In genomic region chr18:11947214-11948119, GRCh38 we compare ENCODE assay signal across 8 cellular contexts. TPM values are rescaled to one million over a fixed set of nuclear protein-coding genes. Genes with fewer than 3 reads are reported as not detected.
DNase-seq lines count a peak whose midpoint lies in the region; ATAC-seq, FAIRE-seq and TF ChIP-seq lines count a peak whose summit lies in the region.

No MANE protein-coding gene starts in this region.

- peak overlapping the region; percentile 79 for H3K9ac ChIP-seq in astrocyte (ENCODE audit: low read length)

- TF ChIP-seq CTCF in C4-2B (conservative IDR thresholded peaks at IDR 0.05) (no peak), astrocyte (IDR thresholded peaks at IDR 0.05; ENCODE audit: insufficient read depth, low read depth, low read length) (no peak), hepatocyte (IDR thresholded peaks at IDR 0.05; ENCODE audit: poor library complexity) (no peak)

- H3K4me3 ChIP-seq in astrocyte (ENCODE audit: insufficient read depth, low read depth, low read length) (peak overlapping the region; percentile 45), hepatocyte (no peak overlapping the region)

- WGBS in hepatocyte (ENCODE audit: low lambda C conversion rate, missing lambda C conversion rate): 20% methylated on average over 40 of the region's 52 CpGs

- peaks cover 3% of the 10 kb centered on the region for H3K9me3 Mint-ChIP-seq in astrocyte (ENCODE audit: unreplicated experiment)

- H3K36me3 ChIP-seq in astrocyte (ENCODE audit: insufficient read depth, low read length): no peaks in the 10 kb centered on the region
- H3K36me3 ChIP-seq in hepatocyte (replicated peaks; ENCODE audit: insufficient read depth, low read depth): no peaks in the 10 kb centered on the region

- ATAC-seq in GM19455 (IDR thresholded peaks at IDR 0.05; ENCODE audit: unreplicated experiment): peak; percentile 82

- peaks cover 25% of the 10 kb centered on the region for H3K4me1 Mint-ChIP-seq in astrocyte (ENCODE audit: low read depth, unreplicated experiment)

- H3K79me2 ChIP-seq in astrocyte (ENCODE audit: insufficient read depth, low read length) (no peaks in the 10 kb centered on the region), hepatocyte (no peaks in the 10 kb centered on the region)

- H3K4me1 ChIP-seq in astrocyte (ENCODE audit: insufficient read depth, low read length) (peaks cover 22% of the 10 kb centered on the region), hepatocyte (ENCODE audit: insufficient read depth) (peaks cover 34% of the 10 kb centered on the region)

- H3K27ac ChIP-seq in C4-2B (peak overlapping the region; percentile 71), astrocyte (ENCODE audit: low read depth, low read length) (peak overlapping the region; percentile 72), hepatocyte (peak overlapping the region; percentile 94)

- peak overlapping the region; percentile 70 for H3K4me3 Mint-ChIP-seq in astrocyte (ENCODE audit: unreplicated experiment)

- H3K27me3 Mint-ChIP-seq in astrocyte (ENCODE audit: low read depth, unreplicated experiment): no peaks in the 10 kb centered on the region

- H4K20me1 ChIP-seq in astrocyte (ENCODE audit: insufficient read depth, low read length): no peaks in the 10 kb centered on the region
- no peaks in the 10 kb centered on the region for H4K20me1 ChIP-seq in hepatocyte (ENCODE audit: insufficient read depth, poor library complexity, severe bottlenecking)

- H3K36me3 Mint-ChIP-seq in astrocyte (ENCODE audit: low read depth, unreplicated experiment): peaks cover 2% of the 10 kb centered on the region

- H3K27ac Mint-ChIP-seq in astrocyte (ENCODE audit: unreplicated experiment): peak overlapping the region; percentile 91

- peak overlapping the region; percentile 85 for H2AFZ ChIP-seq in astrocyte (ENCODE audit: low read depth, low read length)
- peak overlapping the region; percentile 79 for H2AFZ ChIP-seq in hepatocyte

- H3K9me3 ChIP-seq in astrocyte (ENCODE audit: insufficient read depth, low read depth, low read length) (no peaks in the 10 kb centered on the region), hepatocyte (ENCODE audit: low read depth) (no peaks in the 10 kb centered on the region)

- H3K9me2 ChIP-seq in hepatocyte (replicated peaks; ENCODE audit: insufficient read depth): no peaks in the 10 kb centered on the region

- FAIRE-seq in astrocyte (lab: Jason Lieb, UNC): no peak

- peak; percentile 86 for DNase-seq in HK-2 (ENCODE audit: unreplicated experiment)
- peak; percentile 18 for DNase-seq in T-helper 22 cell (ENCODE audit: low read depth)
- peak; percentile 98 for DNase-seq in astrocyte (ENCODE audit: low read depth)
- peak; percentile 95 for DNase-seq in hepatocyte (ENCODE audit: low spot score)
- DNase-seq in renal cortical epithelial cell (ENCODE audit: low read depth): peak; percentile 98
- no peak for DNase-seq in COR-L47 (lab: John Stamatoyannopoulos, UW)

- H3K4me2 ChIP-seq in astrocyte (ENCODE audit: low read length): peak overlapping the region; percentile 86
- H3K4me2 ChIP-seq in hepatocyte: peak overlapping the region; percentile 74

- H3K27me3 ChIP-seq in astrocyte (ENCODE audit: insufficient read depth, low read length) (no peaks in the 10 kb centered on the region), hepatocyte (no peaks in the 10 kb centered on the region)

RNA-seq across cellular contexts. Expression of gene IMPA2, which starts 33.8 kb away (rescaled TPM):
- total RNA-seq in astrocyte: 4.1 and 4.8 TPM in 2 replicates
- total RNA-seq in hepatocyte: 72.4 and 75.6 TPM in 2 replicates
- 116 and 130 TPM in 2 replicates for polyA plus RNA-seq in hepatocyte
- total RNA-seq in renal cortical epithelial cell: 32.1 and 123 TPM in 2 replicates

RNA-seq across cellular contexts. Expression of gene MPPE1, which starts 39.4 kb away (rescaled TPM):
- total RNA-seq in astrocyte (22.8 and 29.4 TPM in 2 replicates), hepatocyte (28.5 and 59.3 TPM in 2 replicates), renal cortical epithelial cell (20.1 and 37.6 TPM in 2 replicates)
- polyA plus RNA-seq in hepatocyte: 45.5 and 52.7 TPM in 2 replicates
